31 cellular contexts compared by ENCODE assay signal in genomic region chr16:26700250-26700649, GRCh38.
"Had no signal": no experiment of that assay in that cellular context is flagged by ENCODE, and none has a peak within 500 bp of the region (broad histone marks: within the 10 kb centered on the region; RNA-seq: fewer than 3 reads in every experiment).

No MANE protein-coding gene starts in this region.

- FAIRE-seq: islet of Langerhans, kidney, pancreas, small intestine, urothelium cell line had no signal

- H3K36me3 ChIP-seq: left lung, lower lobe of right lung, pancreas, prostate gland, sigmoid colon, spleen, suprapubic skin, thoracic aorta, tibial artery, upper lobe of right lung had no signal

- H3K4me1 Mint-ChIP-seq: immature natural killer cell; naive thymus-derived CD8-positive, alpha-beta T cell; nephron; neural crest cell; stimulated activated effector memory CD8-positive, alpha-beta T cell treated with anti-CD3 and anti-CD28 coated beads, Interleukin-12 subunit alpha, Interleukin-12 subunit beta, amount 100 ng/mL, for 72 hours had no signal

- H3K9me3 ChIP-seq: lower lobe of right lung, pancreas, prostate gland, sigmoid colon, suprapubic skin, thoracic aorta, tibial artery, upper lobe of right lung had no signal

- ATAC-seq: left colon; left lung; lower lobe of right lung; naive thymus-derived CD8-positive, alpha-beta T cell; pancreas; right cardiac atrium; stimulated activated effector memory CD8-positive, alpha-beta T cell treated with anti-CD3 and anti-CD28 coated beads, Interleukin-12 subunit alpha, Interleukin-12 subunit beta, amount 100 ng/mL, for 72 hours; upper lobe of right lung had no signal

- H3K4me3 ChIP-seq: left lung, lower lobe of right lung, pancreas, prostate gland, sigmoid colon, spleen, suprapubic skin, thoracic aorta, tibial artery, upper lobe of right lung had no signal

- H3K36me3 Mint-ChIP-seq: immature natural killer cell; stimulated activated effector memory CD8-positive, alpha-beta T cell treated with anti-CD3 and anti-CD28 coated beads, Interleukin-12 subunit alpha, Interleukin-12 subunit beta, amount 100 ng/mL, for 72 hours had no signal

- H3K27ac ChIP-seq: left lung, lower lobe of right lung, pancreas, prostate gland, sigmoid colon, spleen, suprapubic skin, thoracic aorta, tibial artery, upper lobe of right lung had no signal

- H3K27me3 ChIP-seq: left lung, pancreas, sigmoid colon, suprapubic skin, tibial artery, upper lobe of right lung had no signal

- H3K4me3 Mint-ChIP-seq: immature natural killer cell; naive thymus-derived CD8-positive, alpha-beta T cell; nephron; neural crest cell; stimulated activated effector memory CD8-positive, alpha-beta T cell treated with anti-CD3 and anti-CD28 coated beads, Interleukin-12 subunit alpha, Interleukin-12 subunit beta, amount 100 ng/mL, for 72 hours; stimulated activated naive CD8-positive, alpha-beta T cell treated with anti-CD3 and anti-CD28 coated beads, Interleukin-15, Interleukin-2, amounts not matched to agents 100 ng/mL and 50 ng/mL, for 24 hours had no signal

- H3K27ac Mint-ChIP-seq: immature natural killer cell; naive thymus-derived CD8-positive, alpha-beta T cell; nephron; stimulated activated effector memory CD8-positive, alpha-beta T cell treated with anti-CD3 and anti-CD28 coated beads, Interleukin-12 subunit alpha, Interleukin-12 subunit beta, amount 100 ng/mL, for 72 hours; stimulated activated naive CD8-positive, alpha-beta T cell treated with anti-CD3 and anti-CD28 coated beads, Interleukin-15, Interleukin-2, amounts not matched to agents 100 ng/mL and 50 ng/mL, for 24 hours had no signal

- DNase-seq: hypothalamus; immature natural killer cell; kidney; left colon; left lung; lower lobe of right lung; mammary epithelial cell; mesenchymal stem cell; naive thymus-derived CD8-positive, alpha-beta T cell; nucleus accumbens; pancreas; posterior cingulate gyrus; retina; right cardiac atrium; sigmoid colon; small intestine; spleen; stimulated activated CD4-positive, alpha-beta T cell treated with anti-CD3 and anti-CD28 coated beads, Interleukin-4, amount 100 ng/mL, for 24 hours; stimulated activated naive CD4-positive, alpha-beta T cell; tibial artery; trophoblast cell; upper lobe of right lung had no signal

- H3K4me1 ChIP-seq: left lung, lower lobe of right lung, pancreas, prostate gland, sigmoid colon, spleen, suprapubic skin, tibial artery, upper lobe of right lung had no signal
